In genomic region chr11:2139118-2139490, GRCh38 we compare ENCODE assay signal across 10 cellular contexts. TPM values are rescaled to one million over a fixed set of nuclear protein-coding genes. Genes with fewer than 3 reads are reported as not detected.
DNase-seq lines count a peak whose midpoint lies in the region; ATAC-seq and TF ChIP-seq lines count a peak whose summit lies in the region.
"Had no signal": no experiment of that assay in that cellular context is flagged by ENCODE, and none has a peak within 500 bp of the region (broad histone marks: within the 10 kb centered on the region; RNA-seq: fewer than 3 reads in every experiment).

Gene IGF2, minus strand, starts transcription at chr11:2139389. Its CDS starts 3,866 bp downstream, at chr11:2135523.

- H3K79me2 ChIP-seq in GM23338 (replicated peaks; ENCODE audit: insufficient read depth), result no peaks in the 10 kb centered on the region

- no peak within 1 kb of the TSS for H2AFZ ChIP-seq in GM23338

- ATAC-seq in GM23338 (no peak; the same call in 2 of the 3 replicates), heart right ventricle (peak in 2 of 8 donors; percentile 8 to 25), sciatic nerve (no peak), GM21529 (IDR thresholded peaks at IDR 0.05; ENCODE audit: unreplicated experiment) (no peak), HG02798 (IDR thresholded peaks at IDR 0.05; ENCODE audit: poor library complexity, unreplicated experiment) (no peak), GM18870 (IDR thresholded peaks at IDR 0.05; ENCODE audit: unreplicated experiment) (no peak)
- ATAC-seq in activated CD8-positive, alpha-beta T cell treated with anti-CD3 and anti-CD28 coated beads for 36 hours, result no peak

- peaks cover 86% of the 10 kb centered on the region for H3K27me3 ChIP-seq in GM23338 (ENCODE audit: insufficient read depth)
- peaks cover 15 to 95% (median 75%) of the 10 kb centered on the region in 7 donors for H3K27me3 ChIP-seq in heart right ventricle

- H3K4me3 Mint-ChIP-seq in GM23338, result peak within 1 kb of the TSS; percentile 71
- H3K4me3 Mint-ChIP-seq in activated CD8-positive, alpha-beta T cell treated with anti-CD3 and anti-CD28 coated beads for 36 hours, result peak within 1 kb of the TSS; percentile 41
- H3K4me3 Mint-ChIP-seq: dendritic cell treated with granulocyte-macrophage colony-stimulating factor and Interleukin-4, amounts not matched to agents 40 ng/mL and 50 ng/mL, for 4 days had no signal

- H3K9me3 ChIP-seq in heart right ventricle, result no peaks in the 10 kb centered on the region

- H3K4me1 ChIP-seq in GM23338 (ENCODE audit: insufficient read depth) (peaks cover 13% of the 10 kb centered on the region; the same call in 1 of the 2 replicates), heart right ventricle (peaks cover 2 to 44% (median 14%) of the 10 kb centered on the region in 9 donors)

- WGBS in heart right ventricle, 2 donors, result 0 to 1% methylated on average over 26 to 57 of the region's 58 CpGs

- H3K27ac ChIP-seq in GM23338 (ENCODE audit: low read depth) (no peak within 1 kb of the TSS), heart right ventricle (peak within 1 kb of the TSS in 8 of 10 donors; percentile 43 to 84 (median 80))

- CTCF ChIA-PET in activated CD8-positive, alpha-beta T cell treated with anti-CD3 and anti-CD28 coated beads for 36 hours (lab: Charles Lee), result interaction anchor here (9.2 kb wide), 1 partner anchor 12 kb away, joined by 87 read pairs; no protein-coding TSS in a partner anchor

- POLR2A ChIA-PET in activated CD8-positive, alpha-beta T cell treated with anti-CD3 and anti-CD28 coated beads for 36 hours (lab: Charles Lee), result no interaction called here

- H3K36me3 ChIP-seq in GM23338 (ENCODE audit: insufficient read depth) (no peaks in the 10 kb centered on the region), heart right ventricle (peaks cover 0 to 10% (median 0%) of the 10 kb centered on the region in 9 donors)

- no peak within 1 kb of the TSS for H3K27ac Mint-ChIP-seq in GM23338
- H3K27ac Mint-ChIP-seq in activated CD8-positive, alpha-beta T cell treated with anti-CD3 and anti-CD28 coated beads for 36 hours, result no peak within 1 kb of the TSS
- H3K27ac Mint-ChIP-seq: dendritic cell treated with granulocyte-macrophage colony-stimulating factor and Interleukin-4, amounts not matched to agents 40 ng/mL and 50 ng/mL, for 4 days had no signal

- no peaks in the 10 kb centered on the region; the same call in 1 of the 2 replicates for H3F3A ChIP-seq in GM23338 (replicated peaks; ENCODE audit: low read depth)

- no peak for TF ChIP-seq CTCF in GM23338 (conservative IDR thresholded peaks at IDR 0.05; ENCODE audit: low read depth in 2 of 2)
- no peak for TF ChIP-seq CTCF in activated CD8-positive, alpha-beta T cell treated with anti-CD3 and anti-CD28 coated beads for 36 hours (IDR thresholded peaks at IDR 0.05)
- peak in 1 of 9 donors; percentile 21 for TF ChIP-seq CTCF in heart right ventricle (IDR thresholded peaks at IDR 0.05)

- peaks cover 15% of the 10 kb centered on the region for H4K20me1 ChIP-seq in GM23338 (replicated peaks; ENCODE audit: insufficient read depth)

- H3K4me3 ChIP-seq in GM23338 (peak within 1 kb of the TSS; percentile 59), heart right ventricle (peak within 1 kb of the TSS in 9 of 10 donors; percentile 44 to 61 (median 55))

- peaks cover 6% of the 10 kb centered on the region; the same call in 1 of the 3 replicates for H3K9me3 Mint-ChIP-seq in GM23338
- no peaks in the 10 kb centered on the region for H3K9me3 Mint-ChIP-seq in activated CD8-positive, alpha-beta T cell treated with anti-CD3 and anti-CD28 coated beads for 36 hours
- H3K9me3 Mint-ChIP-seq: dendritic cell treated with granulocyte-macrophage colony-stimulating factor and Interleukin-4, amounts not matched to agents 40 ng/mL and 50 ng/mL, for 4 days had no signal

- intact Hi-C loops in activated CD8-positive, alpha-beta T cell treated with anti-CD3 and anti-CD28 coated beads for 36 hours (cut with micrococcal nuclease), result no loop called here
- intact Hi-C loops in heart right ventricle (cut with DNase I) (loop anchor here in 2 of 10 donors (5.0 kb wide), 2 partner anchors 37 to 42 kb away; no protein-coding TSS in a partner anchor), sciatic nerve (cut with DNase I) (no loop called here), head of caudate nucleus (cut with DNase I) (no loop called here)

- H3K4me1 Mint-ChIP-seq in GM23338, result peaks cover 11% of the 10 kb centered on the region; the same call in 1 of the 3 replicates
- peaks cover 33% of the 10 kb centered on the region for H3K4me1 Mint-ChIP-seq in activated CD8-positive, alpha-beta T cell treated with anti-CD3 and anti-CD28 coated beads for 36 hours (ENCODE audit: low read depth)

- no peaks in the 10 kb centered on the region for H3K36me3 Mint-ChIP-seq in GM23338 (ENCODE audit: low read depth)
- no peaks in the 10 kb centered on the region for H3K36me3 Mint-ChIP-seq in activated CD8-positive, alpha-beta T cell treated with anti-CD3 and anti-CD28 coated beads for 36 hours (ENCODE audit: low read depth)

- DNase-seq in GM23338 (ENCODE audit: low spot score), result peak; percentile 62
- DNase-seq in activated CD8-positive, alpha-beta T cell treated with anti-CD3 and anti-CD28 coated beads for 36 hours, result no peak
- DNase-seq in heart right ventricle, result peak in 1 of 2 donors; percentile 41
- DNase-seq in sciatic nerve (ENCODE audit: low spot score), result no peak
- no peak for DNase-seq in head of caudate nucleus
- DNase-seq: NCI-H226 had no signal

- H3K9me2 ChIP-seq in GM23338 (ENCODE audit: insufficient read depth), result no peaks in the 10 kb centered on the region

- H3K27me3 Mint-ChIP-seq in GM23338 (ENCODE audit: insufficient read depth, low read depth, poor library complexity), result peaks cover 76% of the 10 kb centered on the region
- peaks cover 57% of the 10 kb centered on the region for H3K27me3 Mint-ChIP-seq in activated CD8-positive, alpha-beta T cell treated with anti-CD3 and anti-CD28 coated beads for 36 hours

- H3K4me2 ChIP-seq in GM23338, result peak within 1 kb of the TSS; percentile 70; the same call in 1 of the 2 replicates

TF ChIP-seq in GM23338, 12 proteins besides CTCF, POLR2A, EP300 and RAD21 (continues in another document):
- no peak for TF ChIP-seq ZNF114 (CRISPR knock-in tag; IDR thresholded peaks at IDR 0.05)
- no peak for TF ChIP-seq STAT1 (IDR thresholded peaks at IDR 0.05; ENCODE audit: unreplicated experiment)

RNA-seq across cellular contexts. Expression of gene IGF2, which starts in this region (rescaled TPM):
- 0.70 and 1.4 TPM in 2 replicates for total RNA-seq in GM23338 (2014; rRNA removed; shearing (Covaris generic))
- polyA plus RNA-seq in GM23338 (2016; fragmentation: Nextera tagmentation; extraction: Ambion mirVana), result 4.0 and 4.4 TPM in 2 replicates
- 1 to 10 TPM; 8.1 to 8.2 TPM for total RNA-seq in activated CD8-positive, alpha-beta T cell treated with anti-CD3 and anti-CD28 coated beads for 36 hours
- 100 to 1,000 TPM in 3 of 10 donors, 10 to 100 TPM in 7; 68.8 to 195 (median 81.6) TPM for total RNA-seq in heart right ventricle
- polyA plus RNA-seq in heart right ventricle, result 10 to 100 TPM; 36.0 to 85.9 TPM
- total RNA-seq in sciatic nerve, result 473 TPM

Comparison
In these comparisons a context has a peak if more than half of its experiments do, and no peak if none do; other contexts are left out.
1. RNA of gene IGF2 (total RNA-seq): 473 TPM in sciatic nerve (single experiment) and 68.8 to 195 TPM in heart right ventricle; 8.1 to 8.2 TPM in activated CD8-positive, alpha-beta T cell treated with anti-CD3 and anti-CD28 coated beads for 36 hours and 0.70 to 1.4 TPM in GM23338; every median in the first group is over 4 times any median in the second.